Comparison of ENCODE assay signal across 8 cellular contexts in the genomic region with DNA sequence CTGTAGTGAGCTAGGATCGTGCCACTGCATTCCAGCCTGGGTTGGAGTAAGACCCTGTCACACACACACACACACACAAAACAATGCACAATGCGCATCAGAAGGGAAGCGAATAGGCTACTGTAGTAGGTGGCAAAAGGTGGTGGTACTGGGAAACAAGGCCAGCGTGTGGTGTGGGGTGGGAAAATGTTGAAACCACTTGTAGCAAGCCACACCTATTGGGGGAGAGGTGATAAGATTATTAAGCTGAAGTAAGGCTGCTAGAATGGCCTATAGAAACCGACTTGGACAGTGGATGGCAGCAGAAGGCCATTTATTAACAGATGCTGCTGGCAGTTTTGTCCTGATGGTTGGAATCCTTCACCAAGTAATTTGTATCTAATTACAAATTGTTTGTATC. TPM values are rescaled to one million over a fixed set of nuclear protein-coding genes. Genes with fewer than 3 reads are reported as not detected.
DNase-seq lines count a peak whose midpoint lies in the region; ATAC-seq and TF ChIP-seq lines count a peak whose summit lies in the region.

No MANE protein-coding gene starts in this region.

- peak overlapping the region; percentile 92 for H3K4me2 ChIP-seq in osteoblast (ENCODE audit: insufficient read depth, low read length)

- H2AFZ ChIP-seq in osteoblast (ENCODE audit: low read length): no peak overlapping the region

- H4K20me1 ChIP-seq in osteoblast (ENCODE audit: insufficient read depth, low read length): peaks cover 26% of the 10 kb centered on the region

- peaks cover 48% of the 10 kb centered on the region for H3K36me3 ChIP-seq in osteoblast (ENCODE audit: insufficient read depth, low read length)

- ATAC-seq in GM19397 (IDR thresholded peaks at IDR 0.05; ENCODE audit: unreplicated experiment) (no peak), GM18511 (IDR thresholded peaks at IDR 0.05; ENCODE audit: unreplicated experiment) (no peak)

- no peak overlapping the region for H3K27ac ChIP-seq in osteoblast (ENCODE audit: low read depth, low read length)

- no peak for TF ChIP-seq CTCF in NB4 (IDR thresholded peaks at IDR 0.05; ENCODE audit: low read depth, low read length)
- no peak for TF ChIP-seq CTCF in osteoblast (IDR thresholded peaks at IDR 0.05; ENCODE audit: extremely low read depth, low read depth, low read length)

- H3K79me2 ChIP-seq in osteoblast (ENCODE audit: insufficient read depth, low read length): peaks cover 58% of the 10 kb centered on the region

- H3K4me1 ChIP-seq in osteoblast (ENCODE audit: insufficient read depth, low read length): peaks cover 36% of the 10 kb centered on the region

- H3K9me3 ChIP-seq in osteoblast (ENCODE audit: low read depth, low read length): no peaks in the 10 kb centered on the region

- H3K27me3 ChIP-seq in osteoblast (ENCODE audit: insufficient read depth, low read length): no peaks in the 10 kb centered on the region

- peak overlapping the region; percentile 81 for H3K4me3 ChIP-seq in NB4 (ENCODE audit: low read depth, low read length)
- H3K4me3 ChIP-seq in osteoblast (ENCODE audit: insufficient read depth, low read length): peak overlapping the region; percentile 53

- DNase-seq in ELR (ENCODE audit: low read depth): peak; percentile 51
- DNase-seq in NB4 (ENCODE audit: low read depth): peak; percentile 58
- DNase-seq in cerebellar cortex (ENCODE audit: low spot score): peak; percentile 49
- DNase-seq in osteoblast (ENCODE audit: insufficient read length, low spot score, missing footprints): no peak
- no peak for DNase-seq in MV-4-11 (lab: John Stamatoyannopoulos, UW)
- DNase-seq in activated CD4-positive, alpha-beta T cell treated with anti-CD3 and anti-CD28 coated beads, Interleukin-2, amount 50 U/mL, for 1 hour: no peak

- TF ChIP-seq POLR2A in NB4 (IDR thresholded peaks at IDR 0.05; ENCODE audit: extremely low read depth, insufficient read length): no peak

RNA-seq across cellular contexts. Expression of gene CHCHD1, which starts 7.2 kb away (rescaled TPM):
- 11.2 and 12.7 TPM in 2 replicates for total RNA-seq in osteoblast

RNA-seq across cellular contexts. Expression of gene ZSWIM8, which starts 10.8 kb away (rescaled TPM):
- total RNA-seq in osteoblast: 63.1 and 76.7 TPM in 2 replicates

RNA-seq across cellular contexts. Expression of gene SEC24C, which starts 30.5 kb away (rescaled TPM):
- 28.3 and 28.6 TPM in 2 replicates for total RNA-seq in osteoblast

RNA-seq across cellular contexts. Expression of gene NDST2, which starts 36.8 kb away (rescaled TPM):
- total RNA-seq in osteoblast: 30.4 and 35.8 TPM in 2 replicates

Comparison
In these comparisons a context has a peak if more than half of its experiments do, and no peak if none do; other contexts are left out.
1. DNase-seq: peak in ELR (single experiment), NB4 (single experiment) and cerebellar cortex (single experiment); none in osteoblast (single experiment), MV-4-11 (single experiment) and activated CD4-positive, alpha-beta T cell treated with anti-CD3 and anti-CD28 coated beads, Interleukin-2, amount 50 U/mL, for 1 hour (single experiment).